15 cellular contexts compared by ENCODE assay signal in the genomic region with DNA sequence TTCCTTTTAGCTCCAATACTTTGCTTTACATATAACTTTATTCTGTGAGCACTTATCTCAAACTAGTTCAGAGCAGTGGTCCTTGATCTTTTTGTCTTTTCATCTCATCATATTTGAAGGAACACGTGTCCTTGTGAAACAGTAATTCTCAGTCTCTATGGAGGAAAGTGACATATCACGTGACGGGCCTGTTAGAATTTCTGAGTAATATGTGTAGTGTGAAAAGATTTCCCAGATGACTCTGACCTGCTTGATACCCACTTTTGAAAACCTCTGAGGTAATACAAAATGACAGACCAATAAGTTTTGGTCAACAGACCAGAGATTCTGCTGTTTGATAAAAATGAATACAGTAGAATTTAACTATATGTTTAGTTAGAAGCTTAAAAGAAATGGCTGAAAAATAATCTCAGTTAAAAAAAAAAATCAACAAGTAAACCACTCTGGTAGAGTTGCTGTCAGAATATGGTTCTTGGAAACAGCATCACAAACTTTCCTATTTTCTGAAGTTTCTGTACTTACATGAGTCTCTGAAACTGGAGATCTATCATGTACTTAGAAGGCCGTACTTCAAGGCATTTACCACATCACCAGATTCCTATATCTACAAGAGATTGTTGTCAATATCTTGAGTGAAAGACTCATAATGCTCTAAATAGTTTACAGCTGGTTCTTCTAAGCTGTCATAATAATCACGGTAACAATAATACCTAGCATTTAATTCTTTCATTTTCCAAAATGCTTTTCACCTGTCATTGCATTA.
DNase-seq lines count a peak whose midpoint lies in the region; ATAC-seq, FAIRE-seq and TF ChIP-seq lines count a peak whose summit lies in the region.
"Had no signal": no experiment of that assay in that cellular context is flagged by ENCODE, and none has a peak within 500 bp of the region (broad histone marks: within the 10 kb centered on the region; RNA-seq: fewer than 3 reads in every experiment).

No MANE protein-coding gene starts in this region.

- H3K4me3 ChIP-seq in endothelial cell of umbilical vein (replicated peaks in 1 of 3; ENCODE audit: insufficient read depth in 1 of 3, low read depth in 1 of 3, low read length in 3 of 3) (no peak overlapping the region), vagina (no peak overlapping the region)
- H3K4me3 ChIP-seq: GM23338, lung, ovary, SJCRH30 had no signal

- peak; percentile 61 for DNase-seq in activated CD4-positive, alpha-beta T cell treated with anti-CD3 and anti-CD28 coated beads, Interleukin-2, amount 10 ng/mL, durations not matched to agents 24 days and 14 days
- no peak for DNase-seq in activated CD4-positive, alpha-beta T cell treated with anti-CD3 and anti-CD28 coated beads, Interleukin-2, amount 10 ng/mL, durations not matched to agents 7 days and 5 days
- DNase-seq in endothelial cell of umbilical vein (ENCODE audit: low read depth, low spot score) (no peak), vagina (ENCODE audit: extremely low spot score in 2 of 2) (no peak), activated gamma-delta T cell treated with Interleukin-2 at 50 U/mL for 16 hours (no peak), cerebellum (ENCODE audit: low spot score) (no peak)
- DNase-seq: effector CD8-positive, alpha-beta T cell; glutamatergic neuron; NCI-H524 treated with DMSO at 0.1 percent for 48 hours; ovary; SJCRH30 had no signal

- POLR2A ChIA-PET in activated CD4-positive, alpha-beta T cell treated with anti-CD3 and anti-CD28 coated beads, Interleukin-2, amount 10 ng/mL, durations not matched to agents 7 days and 5 days (lab: Charles Lee), result no interaction called here
- POLR2A ChIA-PET in endothelial cell of umbilical vein (lab: Charles Lee), result no interaction called here

- H3K4me1 Mint-ChIP-seq in activated CD4-positive, alpha-beta T cell treated with anti-CD3 and anti-CD28 coated beads, Interleukin-2, amount 10 ng/mL, durations not matched to agents 24 days and 14 days, result peaks cover 14% of the 10 kb centered on the region
- H3K4me1 Mint-ChIP-seq in activated CD4-positive, alpha-beta T cell treated with anti-CD3 and anti-CD28 coated beads, Interleukin-2, amount 10 ng/mL, durations not matched to agents 7 days and 5 days, result peaks cover 15% of the 10 kb centered on the region

- peak overlapping the region; percentile 60 for H3K27ac Mint-ChIP-seq in activated CD4-positive, alpha-beta T cell treated with anti-CD3 and anti-CD28 coated beads, Interleukin-2, amount 10 ng/mL, durations not matched to agents 24 days and 14 days
- no peak overlapping the region for H3K27ac Mint-ChIP-seq in activated CD4-positive, alpha-beta T cell treated with anti-CD3 and anti-CD28 coated beads, Interleukin-2, amount 10 ng/mL, durations not matched to agents 7 days and 5 days
- H3K27ac Mint-ChIP-seq: GM23338 had no signal

- H3K4me3 Mint-ChIP-seq in activated CD4-positive, alpha-beta T cell treated with anti-CD3 and anti-CD28 coated beads, Interleukin-2, amount 10 ng/mL, durations not matched to agents 24 days and 14 days, result no peak overlapping the region
- H3K4me3 Mint-ChIP-seq in activated CD4-positive, alpha-beta T cell treated with anti-CD3 and anti-CD28 coated beads, Interleukin-2, amount 10 ng/mL, durations not matched to agents 7 days and 5 days, result no peak overlapping the region
- H3K4me3 Mint-ChIP-seq: GM23338 had no signal

- TF ChIP-seq CTCF in endothelial cell of umbilical vein (IDR thresholded peaks at IDR 0.05; ENCODE audit: extremely low read depth in 1 of 2, insufficient read depth in 1 of 2, low read depth in 1 of 2, low read length in 2 of 2), result no peak
- TF ChIP-seq CTCF in vagina (IDR thresholded peaks at IDR 0.05), result no peak

- BruUV-seq in endothelial cell of umbilical vein (replicated peaks; lab: Mats Ljungman, UMichigan), result no TSS peak

- no peaks in the 10 kb centered on the region for H4K20me1 ChIP-seq in endothelial cell of umbilical vein (replicated peaks; ENCODE audit: control insufficient read depth, extremely low read depth, insufficient read depth, low read length)

- no peaks in the 10 kb centered on the region for H3K4me1 ChIP-seq in endothelial cell of umbilical vein (ENCODE audit: control insufficient read depth, extremely low read depth, insufficient read depth, low read length)
- H3K4me1 ChIP-seq in vagina, result peaks cover 1% of the 10 kb centered on the region
- H3K4me1 ChIP-seq: SJCRH30 had no signal

- FAIRE-seq in endothelial cell of umbilical vein (lab: Jason Lieb, UNC), result peak; percentile 21

- peaks cover 18% of the 10 kb centered on the region for H3K9me3 Mint-ChIP-seq in activated CD4-positive, alpha-beta T cell treated with anti-CD3 and anti-CD28 coated beads, Interleukin-2, amount 10 ng/mL, durations not matched to agents 24 days and 14 days
- peaks cover 6% of the 10 kb centered on the region for H3K9me3 Mint-ChIP-seq in activated CD4-positive, alpha-beta T cell treated with anti-CD3 and anti-CD28 coated beads, Interleukin-2, amount 10 ng/mL, durations not matched to agents 7 days and 5 days
- H3K9me3 Mint-ChIP-seq: GM23338 had no signal

- dilution Hi-C loops in endothelial cell of umbilical vein (cut with MboI; ENCODE audit: extremely low pct_ligation_motif_present, low sequenced_read_pairs), result no loop called here

- no peaks in the 10 kb centered on the region for H3K36me3 Mint-ChIP-seq in activated CD4-positive, alpha-beta T cell treated with anti-CD3 and anti-CD28 coated beads, Interleukin-2, amount 10 ng/mL, durations not matched to agents 24 days and 14 days (ENCODE audit: low read depth)
- no peaks in the 10 kb centered on the region for H3K36me3 Mint-ChIP-seq in activated CD4-positive, alpha-beta T cell treated with anti-CD3 and anti-CD28 coated beads, Interleukin-2, amount 10 ng/mL, durations not matched to agents 7 days and 5 days (ENCODE audit: low read depth)

- TF ChIP-seq POLR2A in endothelial cell of umbilical vein (IDR thresholded peaks at IDR 0.05; ENCODE audit: low read depth, low read length), result no peak
- TF ChIP-seq POLR2A in vagina (IDR thresholded peaks at IDR 0.05), result no peak

- H3K9me1 ChIP-seq in endothelial cell of umbilical vein (replicated peaks; ENCODE audit: control insufficient read depth, extremely low read depth, insufficient read depth, low read length), result no peaks in the 10 kb centered on the region

- H3K27me3 ChIP-seq in endothelial cell of umbilical vein (ENCODE audit: control insufficient read depth in 2 of 2, insufficient read depth in 2 of 2, low read length in 2 of 2) (no peaks in the 10 kb centered on the region), vagina (no peaks in the 10 kb centered on the region)
- H3K27me3 ChIP-seq: ovary, SJCRH30 had no signal

- no peaks in the 10 kb centered on the region for H3K36me3 ChIP-seq in endothelial cell of umbilical vein (ENCODE audit: control insufficient read depth in 2 of 2, extremely low read depth in 1 of 2, insufficient read depth in 2 of 2, low read length in 2 of 2)
- no peaks in the 10 kb centered on the region for H3K36me3 ChIP-seq in vagina
- H3K36me3 ChIP-seq: ovary, SJCRH30 had no signal

- CTCF ChIA-PET in activated CD4-positive, alpha-beta T cell treated with anti-CD3 and anti-CD28 coated beads, Interleukin-2, amount 10 ng/mL, durations not matched to agents 7 days and 5 days (lab: Charles Lee), result interaction anchor here (0.7 kb wide), 1 partner anchor 64 kb away, joined by 3 read pairs; no protein-coding TSS in a partner anchor
- CTCF ChIA-PET in endothelial cell of umbilical vein (lab: Charles Lee), result interaction anchor here (0.5 to 1.8 kb wide), 3 partner anchors 19 to 572 kb away, joined by 3 to 4 read pairs (median 4); no protein-coding TSS in a partner anchor

- H3K9me3 ChIP-seq in endothelial cell of umbilical vein (replicated peaks; ENCODE audit: control insufficient read depth, insufficient read depth, low read length) (no peaks in the 10 kb centered on the region), vagina (no peaks in the 10 kb centered on the region)
- H3K9me3 ChIP-seq: ovary, SJCRH30 had no signal

- no peak overlapping the region for H3K4me2 ChIP-seq in endothelial cell of umbilical vein (ENCODE audit: insufficient read depth, low read length)
- H3K4me2 ChIP-seq: GM23338 had no signal

- no peak overlapping the region for H2AFZ ChIP-seq in endothelial cell of umbilical vein (ENCODE audit: low read depth, low read length)
- H2AFZ ChIP-seq: GM23338 had no signal

- ATAC-seq in GM21390 (IDR thresholded peaks at IDR 0.05; ENCODE audit: unreplicated experiment) (peak; percentile 87), HG03354 (IDR thresholded peaks at IDR 0.05; ENCODE audit: poor library complexity, severe bottlenecking, unreplicated experiment) (peak; percentile 86)
- ATAC-seq: GM23338 had no signal

- intact Hi-C loops in activated CD4-positive, alpha-beta T cell treated with anti-CD3 and anti-CD28 coated beads, Interleukin-2, amount 10 ng/mL, durations not matched to agents 24 days and 14 days (cut with micrococcal nuclease), result loop anchor here (1.0 to 10.0 kb wide), 10 partner anchors 9 to 730 kb away; no protein-coding TSS in a partner anchor
- intact Hi-C loops in endothelial cell of umbilical vein (cut with micrococcal nuclease) (no loop called here), vagina (cut with DNase I) (no loop called here)

- H3K9ac ChIP-seq in endothelial cell of umbilical vein (replicated peaks; ENCODE audit: extremely low read depth, insufficient read depth, low read length), result no peak overlapping the region

- no peaks in the 10 kb centered on the region for H3K79me2 ChIP-seq in endothelial cell of umbilical vein (ENCODE audit: control insufficient read depth, insufficient read depth, low read length)

- H3K27ac ChIP-seq in endothelial cell of umbilical vein (ENCODE audit: insufficient read depth, low read depth, low read length), result no peak overlapping the region
- H3K27ac ChIP-seq in vagina, result no peak overlapping the region
- H3K27ac ChIP-seq: ovary, SJCRH30 had no signal

- H3K27me3 Mint-ChIP-seq in activated CD4-positive, alpha-beta T cell treated with anti-CD3 and anti-CD28 coated beads, Interleukin-2, amount 10 ng/mL, durations not matched to agents 24 days and 14 days, result no peaks in the 10 kb centered on the region
- H3K27me3 Mint-ChIP-seq in activated CD4-positive, alpha-beta T cell treated with anti-CD3 and anti-CD28 coated beads, Interleukin-2, amount 10 ng/mL, durations not matched to agents 7 days and 5 days, result no peaks in the 10 kb centered on the region

TF ChIP-seq in endothelial cell of umbilical vein, 7 proteins besides CTCF, POLR2A, EP300 and RAD21:
- TF ChIP-seq MYC (IDR thresholded peaks at IDR 0.05; ENCODE audit: low read depth, low read length) (no peak), GATA2 (IDR thresholded peaks at IDR 0.05; ENCODE audit: insufficient read depth, insufficient read length, low read depth, low read length) (no peak)
- TF ChIP-seq, protein P1, sequence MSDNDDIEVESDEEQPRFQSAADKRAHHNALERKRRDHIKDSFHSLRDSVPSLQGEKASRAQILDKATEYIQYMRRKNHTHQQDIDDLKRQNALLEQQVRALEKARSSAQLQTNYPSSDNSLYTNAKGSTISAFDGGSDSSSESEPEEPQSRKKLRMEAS (IDR thresholded peaks at IDR 0.05; ENCODE audit: insufficient read depth, insufficient read length), result no peak
TF ChIP-seq in endothelial cell of umbilical vein: peak in this region for 0.
